In the genomic region with DNA sequence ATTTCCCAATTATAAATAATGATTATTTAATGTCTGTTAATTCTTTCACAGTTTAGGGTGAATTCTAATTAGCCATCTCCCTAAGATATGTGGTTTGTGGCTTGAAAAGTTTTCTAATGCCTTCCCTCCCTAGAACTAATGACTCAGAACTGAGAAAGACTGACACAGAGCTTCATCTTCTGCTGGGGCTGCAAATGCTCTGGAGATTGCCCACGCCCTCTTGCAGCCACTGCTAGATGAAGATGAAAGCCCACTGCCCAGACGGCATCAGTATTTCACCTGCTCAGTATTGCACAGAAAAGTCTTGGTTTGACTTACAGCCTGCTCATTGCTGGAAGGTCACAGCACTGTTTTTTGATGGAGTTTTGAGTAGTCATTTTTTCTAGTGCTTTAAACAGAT, we compare ENCODE assay signal across 16 cellular contexts.
A peak's percentile ranks its signal among the peaks of the same experiment; 100 is the strongest.
DNase-seq lines count a peak whose midpoint lies in the region; ATAC-seq, FAIRE-seq and TF ChIP-seq lines count a peak whose summit lies in the region.
"Had no signal": no experiment of that assay in that cellular context is flagged by ENCODE, and none has a peak within 500 bp of the region (broad histone marks: within the 10 kb centered on the region; RNA-seq: fewer than 3 reads in every experiment).

No MANE protein-coding gene starts in this region.

- no peaks in the 10 kb centered on the region for H3K79me2 ChIP-seq in endothelial cell of umbilical vein (ENCODE audit: control insufficient read depth, insufficient read depth, low read length)

- no peak overlapping the region for H3K4me3 Mint-ChIP-seq in activated naive CD4-positive, alpha-beta T cell treated with anti-CD3 and anti-CD28 coated beads for 36 hours
- no peak overlapping the region for H3K4me3 Mint-ChIP-seq in T-helper 2 cell treated with Interferon-gamma antibody and Interleukin-4, amounts not matched to agents 5 μg/mL and 100 μg/mL, for 36 hours
- no peak overlapping the region for H3K4me3 Mint-ChIP-seq in stimulated activated effector memory CD8-positive, alpha-beta T cell treated with anti-CD3 and anti-CD28 coated beads, Interleukin-12 subunit alpha, Interleukin-12 subunit beta, amount 100 ng/mL, for 72 hours
- H3K4me3 Mint-ChIP-seq: activated CD4-positive, alpha-beta T cell treated with anti-CD3 and anti-CD28 coated beads, Interleukin-2, amount 10 ng/mL, durations not matched to agents 24 days and 14 days; activated T-helper 1 cell treated with anti-CD3 and anti-CD28 coated beads, Interleukin-12 subunit alpha, Interleukin-12 subunit beta, Interleukin-2, Interleukin-4 antibody, amounts not matched to agents 30 ng/mL and 10 ng/mL and 1 ng/mL, durations not matched to agents 14 hours and 24 hours and 36 hours had no signal

- peaks cover 20% of the 10 kb centered on the region for H3K4me1 Mint-ChIP-seq in activated naive CD4-positive, alpha-beta T cell treated with anti-CD3 and anti-CD28 coated beads for 36 hours (ENCODE audit: low read depth)
- peaks cover 6% of the 10 kb centered on the region for H3K4me1 Mint-ChIP-seq in T-helper 2 cell treated with Interferon-gamma antibody and Interleukin-4, amounts not matched to agents 5 μg/mL and 100 μg/mL, for 36 hours (ENCODE audit: low read depth)
- H3K4me1 Mint-ChIP-seq in stimulated activated effector memory CD8-positive, alpha-beta T cell treated with anti-CD3 and anti-CD28 coated beads, Interleukin-12 subunit alpha, Interleukin-12 subunit beta, amount 100 ng/mL, for 72 hours = no peaks in the 10 kb centered on the region

- H3K9me3 Mint-ChIP-seq in activated naive CD4-positive, alpha-beta T cell treated with anti-CD3 and anti-CD28 coated beads for 36 hours = peaks cover 2% of the 10 kb centered on the region
- H3K9me3 Mint-ChIP-seq in T-helper 2 cell treated with Interferon-gamma antibody and Interleukin-4, amounts not matched to agents 5 μg/mL and 100 μg/mL, for 36 hours = no peaks in the 10 kb centered on the region
- H3K9me3 Mint-ChIP-seq in stimulated activated effector memory CD8-positive, alpha-beta T cell treated with anti-CD3 and anti-CD28 coated beads, Interleukin-12 subunit alpha, Interleukin-12 subunit beta, amount 100 ng/mL, for 72 hours = peaks cover 2% of the 10 kb centered on the region
- H3K9me3 Mint-ChIP-seq: activated T-helper 1 cell treated with anti-CD3 and anti-CD28 coated beads, Interleukin-12 subunit alpha, Interleukin-12 subunit beta, Interleukin-2, Interleukin-4 antibody, amounts not matched to agents 30 ng/mL and 10 ng/mL and 1 ng/mL, durations not matched to agents 14 hours and 24 hours and 36 hours had no signal

- no peak overlapping the region for H3K4me2 ChIP-seq in endothelial cell of umbilical vein (ENCODE audit: insufficient read depth, low read length)

- CTCF ChIA-PET in activated naive CD4-positive, alpha-beta T cell treated with anti-CD3 and anti-CD28 coated beads for 36 hours (lab: Charles Lee) = no interaction called here
- CTCF ChIA-PET in endothelial cell of umbilical vein (lab: Charles Lee) = interaction anchor here (1.3 kb wide), 1 partner anchor 12 kb away, joined by 4 read pairs; no protein-coding TSS in a partner anchor

- no TSS peak for BruUV-seq in endothelial cell of umbilical vein (replicated peaks; lab: Mats Ljungman, UMichigan)

- DNase-seq in activated naive CD4-positive, alpha-beta T cell treated with anti-CD3 and anti-CD28 coated beads for 36 hours = peak; percentile 37
- no peak for DNase-seq in activated naive CD4-positive, alpha-beta T cell treated with anti-CD3 and anti-CD28 coated beads, Interleukin-2, amount 50 U/mL, for 16 hours
- peak; percentile 17 for DNase-seq in T-helper 2 cell treated with Interferon-gamma antibody and Interleukin-4, amounts not matched to agents 5 μg/mL and 100 μg/mL, for 36 hours (ENCODE audit: low spot score)
- DNase-seq in endothelial cell of umbilical vein (ENCODE audit: low read depth, low spot score) = no peak
- DNase-seq in stimulated activated effector memory CD8-positive, alpha-beta T cell treated with anti-CD3 and anti-CD28 coated beads, Interleukin-12 subunit alpha, Interleukin-12 subunit beta, amount 100 ng/mL, for 72 hours (ENCODE audit: low spot score in 2 of 2) = peak in 1 of 2 donors; percentile 54
- DNase-seq in GOT3 (lab: John Stamatoyannopoulos, UW) = no peak
- no peak for DNase-seq in kidney
- DNase-seq: activated CD4-positive, alpha-beta T cell treated with anti-CD3 and anti-CD28 coated beads, Interleukin-2, amount 10 ng/mL, durations not matched to agents 24 days and 14 days; brain microvascular endothelial cell; left cardiac atrium; NCI-H1092 treated with DMSO at 0.1 percent for 48 hours; NCI-H187 treated with DMSO at 0.1 percent for 48 hours; RPMI8226 had no signal

- no peaks in the 10 kb centered on the region for H3K9me3 ChIP-seq in endothelial cell of umbilical vein (replicated peaks; ENCODE audit: control insufficient read depth, insufficient read depth, low read length)
- H3K9me3 ChIP-seq in kidney (ENCODE audit: control insufficient read depth in 1 of 2, low read length in 2 of 2) = no peaks in the 10 kb centered on the region

- H2AFZ ChIP-seq in endothelial cell of umbilical vein (ENCODE audit: low read depth, low read length) = no peak overlapping the region

- no peaks in the 10 kb centered on the region for H3K27me3 ChIP-seq in endothelial cell of umbilical vein (ENCODE audit: control insufficient read depth in 2 of 2, insufficient read depth in 2 of 2, low read length in 2 of 2)
- H3K27me3 ChIP-seq: brain microvascular endothelial cell, tibial nerve had no signal

- no peaks in the 10 kb centered on the region for H3K36me3 ChIP-seq in endothelial cell of umbilical vein (ENCODE audit: control insufficient read depth in 2 of 2, extremely low read depth in 1 of 2, insufficient read depth in 2 of 2, low read length in 2 of 2)
- H3K36me3 ChIP-seq in kidney (ENCODE audit: control insufficient read depth in 1 of 2, insufficient read depth in 2 of 2, low read length in 2 of 2) = no peaks in the 10 kb centered on the region
- H3K36me3 ChIP-seq: brain microvascular endothelial cell had no signal

- H3K4me3 ChIP-seq in endothelial cell of umbilical vein (replicated peaks in 1 of 3; ENCODE audit: insufficient read depth in 1 of 3, low read depth in 1 of 3, low read length in 3 of 3) = no peak overlapping the region
- H3K4me3 ChIP-seq in kidney (ENCODE audit: low read length in 2 of 2) = no peak overlapping the region
- H3K4me3 ChIP-seq: tibial nerve had no signal

- H3K36me3 Mint-ChIP-seq in activated naive CD4-positive, alpha-beta T cell treated with anti-CD3 and anti-CD28 coated beads for 36 hours (ENCODE audit: low read depth) = no peaks in the 10 kb centered on the region
- H3K36me3 Mint-ChIP-seq in T-helper 2 cell treated with Interferon-gamma antibody and Interleukin-4, amounts not matched to agents 5 μg/mL and 100 μg/mL, for 36 hours (ENCODE audit: low read depth) = no peaks in the 10 kb centered on the region
- no peaks in the 10 kb centered on the region for H3K36me3 Mint-ChIP-seq in stimulated activated effector memory CD8-positive, alpha-beta T cell treated with anti-CD3 and anti-CD28 coated beads, Interleukin-12 subunit alpha, Interleukin-12 subunit beta, amount 100 ng/mL, for 72 hours

- H3K4me1 ChIP-seq in endothelial cell of umbilical vein (ENCODE audit: control insufficient read depth, extremely low read depth, insufficient read depth, low read length) = no peaks in the 10 kb centered on the region
- H3K4me1 ChIP-seq in kidney (ENCODE audit: control insufficient read depth in 1 of 2, insufficient read depth in 1 of 2, low read depth in 1 of 2, low read length in 2 of 2) = no peaks in the 10 kb centered on the region
- H3K4me1 ChIP-seq: tibial nerve had no signal

- no peaks in the 10 kb centered on the region for H3K9me1 ChIP-seq in endothelial cell of umbilical vein (replicated peaks; ENCODE audit: control insufficient read depth, extremely low read depth, insufficient read depth, low read length)

- no peaks in the 10 kb centered on the region for H3K27me3 Mint-ChIP-seq in activated naive CD4-positive, alpha-beta T cell treated with anti-CD3 and anti-CD28 coated beads for 36 hours (ENCODE audit: low read depth)
- H3K27me3 Mint-ChIP-seq in T-helper 2 cell treated with Interferon-gamma antibody and Interleukin-4, amounts not matched to agents 5 μg/mL and 100 μg/mL, for 36 hours (ENCODE audit: low read depth) = no peaks in the 10 kb centered on the region
- H3K27me3 Mint-ChIP-seq: progenitor cell of endocrine pancreas had no signal

- POLR2A ChIA-PET in endothelial cell of umbilical vein (lab: Charles Lee) = no interaction called here

- no peak overlapping the region for H3K27ac ChIP-seq in endothelial cell of umbilical vein (ENCODE audit: insufficient read depth, low read depth, low read length)
- H3K27ac ChIP-seq in kidney (ENCODE audit: low read depth in 2 of 2, low read length in 2 of 2) = no peak overlapping the region
- H3K27ac ChIP-seq: brain microvascular endothelial cell, tibial nerve had no signal

- peak; percentile 12 for FAIRE-seq in endothelial cell of umbilical vein (lab: Jason Lieb, UNC)
- FAIRE-seq in kidney (lab: Jason Lieb, UNC) = no peak

- peak; percentile 83 for ATAC-seq in stimulated activated effector memory CD8-positive, alpha-beta T cell treated with anti-CD3 and anti-CD28 coated beads, Interleukin-12 subunit alpha, Interleukin-12 subunit beta, amount 100 ng/mL, for 72 hours
- ATAC-seq: left cardiac atrium had no signal

- dilution Hi-C loops in endothelial cell of umbilical vein (cut with MboI; ENCODE audit: extremely low pct_ligation_motif_present, low sequenced_read_pairs) = no loop called here

- H3K9ac ChIP-seq in endothelial cell of umbilical vein (replicated peaks; ENCODE audit: extremely low read depth, insufficient read depth, low read length) = no peak overlapping the region
- no peak overlapping the region for H3K9ac ChIP-seq in kidney (ENCODE audit: low read length in 2 of 2)

- TF ChIP-seq CTCF in endothelial cell of umbilical vein (IDR thresholded peaks at IDR 0.05; ENCODE audit: extremely low read depth in 1 of 2, insufficient read depth in 1 of 2, low read depth in 1 of 2, low read length in 2 of 2) = no peak
- no peak for TF ChIP-seq CTCF in kidney (IDR thresholded peaks at IDR 0.05; ENCODE audit: borderline replicate concordance, extremely low read depth, insufficient read depth)

- intact Hi-C loops in activated naive CD4-positive, alpha-beta T cell treated with anti-CD3 and anti-CD28 coated beads for 36 hours (cut with micrococcal nuclease) = loop anchor here (1.0 to 5.0 kb wide), 3 partner anchors 41 to 119 kb away; no protein-coding TSS in a partner anchor
- intact Hi-C loops in endothelial cell of umbilical vein (cut with micrococcal nuclease) = no loop called here
- intact Hi-C loops in kidney (cut with DNase I) = no loop called here

- no peak for TF ChIP-seq POLR2A in endothelial cell of umbilical vein (IDR thresholded peaks at IDR 0.05; ENCODE audit: low read depth, low read length)

- peaks cover 2% of the 10 kb centered on the region for H4K20me1 ChIP-seq in endothelial cell of umbilical vein (replicated peaks; ENCODE audit: control insufficient read depth, extremely low read depth, insufficient read depth, low read length)

- H3K27ac Mint-ChIP-seq in activated naive CD4-positive, alpha-beta T cell treated with anti-CD3 and anti-CD28 coated beads for 36 hours = no peak overlapping the region
- H3K27ac Mint-ChIP-seq in T-helper 2 cell treated with Interferon-gamma antibody and Interleukin-4, amounts not matched to agents 5 μg/mL and 100 μg/mL, for 36 hours = no peak overlapping the region
- H3K27ac Mint-ChIP-seq in stimulated activated effector memory CD8-positive, alpha-beta T cell treated with anti-CD3 and anti-CD28 coated beads, Interleukin-12 subunit alpha, Interleukin-12 subunit beta, amount 100 ng/mL, for 72 hours = no peak overlapping the region
- H3K27ac Mint-ChIP-seq: activated CD4-positive, alpha-beta T cell treated with anti-CD3 and anti-CD28 coated beads, Interleukin-2, amount 10 ng/mL, durations not matched to agents 24 days and 14 days; activated T-helper 1 cell treated with anti-CD3 and anti-CD28 coated beads, Interleukin-12 subunit alpha, Interleukin-12 subunit beta, Interleukin-2, Interleukin-4 antibody, amounts not matched to agents 30 ng/mL and 10 ng/mL and 1 ng/mL, durations not matched to agents 14 hours and 24 hours and 36 hours; progenitor cell of endocrine pancreas had no signal

Comparison
In these comparisons a context has a peak if more than half of its experiments do, and no peak if none do; other contexts are left out.
1. DNase-seq: peak in activated naive CD4-positive, alpha-beta T cell treated with anti-CD3 and anti-CD28 coated beads for 36 hours (single experiment) and T-helper 2 cell treated with Interferon-gamma antibody and Interleukin-4, amounts not matched to agents 5 μg/mL and 100 μg/mL, for 36 hours (single experiment); none in activated naive CD4-positive, alpha-beta T cell treated with anti-CD3 and anti-CD28 coated beads, Interleukin-2, amount 50 U/mL, for 16 hours (single experiment), endothelial cell of umbilical vein (single experiment), GOT3 (single experiment) and kidney (single experiment).